9 cellular contexts compared by ENCODE assay signal in the genomic region with DNA sequence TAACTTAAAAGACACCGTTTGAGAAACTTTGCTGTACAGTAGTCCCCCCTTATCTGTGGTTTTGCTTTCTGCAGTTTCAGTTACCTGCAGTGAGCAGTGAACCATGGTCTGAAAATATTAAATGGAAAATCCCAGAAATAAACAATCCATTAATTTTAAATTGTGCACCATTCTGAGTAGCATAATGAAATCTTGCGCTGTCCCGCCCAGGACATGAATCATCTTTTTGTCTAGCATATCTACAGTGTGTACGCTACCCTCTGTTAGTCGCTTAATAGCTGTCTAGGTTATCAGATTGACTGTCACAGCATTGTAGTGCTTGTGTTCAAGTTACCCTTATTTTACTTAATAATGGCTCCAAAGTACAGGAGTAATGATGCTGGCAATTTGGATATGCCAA. TPM values are rescaled to one million over a fixed set of nuclear protein-coding genes. Genes with fewer than 3 reads are reported as not detected.
DNase-seq lines count a peak whose midpoint lies in the region.
"Had no signal": no experiment of that assay in that cellular context is flagged by ENCODE, and none has a peak within 500 bp of the region (broad histone marks: within the 10 kb centered on the region; RNA-seq: fewer than 3 reads in every experiment).

No MANE protein-coding gene starts in this region.

- peaks cover 74% of the 10 kb centered on the region for H3K36me3 Mint-ChIP-seq in activated CD4-positive, alpha-beta memory T cell treated with anti-CD3 and anti-CD28 coated beads for 36 hours
- H3K36me3 Mint-ChIP-seq in immature natural killer cell, result peaks cover 19 to 43% (median 25%) of the 10 kb centered on the region in 3 donors

- peak; percentile 12 for DNase-seq in stimulated activated CD8-positive, alpha-beta memory T cell treated with anti-CD3 and anti-CD28 coated beads, Interleukin-7, amount 100 ng/mL, for 4 hours (ENCODE audit: low read depth in 2 of 2)
- DNase-seq in stimulated activated CD8-positive, alpha-beta memory T cell treated with anti-CD3 and anti-CD28 coated beads, Interleukin-4, amount 100 ng/mL, for 48 hours, result no peak
- DNase-seq in activated CD4-positive, alpha-beta memory T cell treated with anti-CD3 and anti-CD28 coated beads for 36 hours, result peak; percentile 43
- DNase-seq in immature natural killer cell (peak in 1 of 3 donors; percentile 32), SK-N-DZ (ENCODE audit: low spot score) (no peak), GF-D8 (lab: John Stamatoyannopoulos, UW) (no peak), DMS 273 treated with DMSO at 0.1 percent for 48 hours (lab: John Stamatoyannopoulos, UW) (no peak), SIG-M5 treated with dmso at 0.1 percent for 504 hours (lab: John Stamatoyannopoulos, UW; ENCODE audit: unreplicated experiment) (no peak)
- DNase-seq: PC-9 had no signal

- CTCF ChIA-PET in activated CD4-positive, alpha-beta memory T cell treated with anti-CD3 and anti-CD28 coated beads for 36 hours (lab: Charles Lee), result interaction anchor here (1.4 to 2.8 kb wide), 2 partner anchors 37 to 47 kb away, joined by 3 to 9 read pairs; a partner anchor contains a TSS

- POLR2A ChIA-PET in activated CD4-positive, alpha-beta memory T cell treated with anti-CD3 and anti-CD28 coated beads for 36 hours (lab: Charles Lee), result no interaction called here

- H3K27ac Mint-ChIP-seq in activated CD4-positive, alpha-beta memory T cell treated with anti-CD3 and anti-CD28 coated beads for 36 hours, result peak overlapping the region; percentile 77
- peak overlapping the region; percentile 94 to 100 (median 99) for H3K27ac Mint-ChIP-seq in immature natural killer cell

- peaks cover 82% of the 10 kb centered on the region for H3K4me1 Mint-ChIP-seq in activated CD4-positive, alpha-beta memory T cell treated with anti-CD3 and anti-CD28 coated beads for 36 hours (ENCODE audit: low read depth)
- H3K4me1 Mint-ChIP-seq in immature natural killer cell, result peaks cover 92 to 96% of the 10 kb centered on the region in 2 donors

- peak overlapping the region; percentile 36 for H3K4me3 Mint-ChIP-seq in activated CD4-positive, alpha-beta memory T cell treated with anti-CD3 and anti-CD28 coated beads for 36 hours
- peak overlapping the region; percentile 70 to 98 (median 74) for H3K4me3 Mint-ChIP-seq in immature natural killer cell

- H3K9me3 Mint-ChIP-seq in activated CD4-positive, alpha-beta memory T cell treated with anti-CD3 and anti-CD28 coated beads for 36 hours, result no peaks in the 10 kb centered on the region
- no peaks in the 10 kb centered on the region for H3K9me3 Mint-ChIP-seq in immature natural killer cell

- intact Hi-C loops in activated CD4-positive, alpha-beta memory T cell treated with anti-CD3 and anti-CD28 coated beads for 36 hours (cut with micrococcal nuclease), result no loop called here

- H3K27me3 Mint-ChIP-seq in activated CD4-positive, alpha-beta memory T cell treated with anti-CD3 and anti-CD28 coated beads for 36 hours, result no peaks in the 10 kb centered on the region
- peaks cover 0 to 16% (median 7%) of the 10 kb centered on the region in 3 donors for H3K27me3 Mint-ChIP-seq in immature natural killer cell (ENCODE audit: low read depth in 3 of 3)

RNA-seq across cellular contexts. Expression of a gene that starts 6.1 kb away (rescaled TPM):
- total RNA-seq in activated CD4-positive, alpha-beta memory T cell treated with anti-CD3 and anti-CD28 coated beads for 36 hours, result 100 to 1,000 TPM; 564 to 570 TPM
- polyA plus RNA-seq in immature natural killer cell, result 1,000 to 10,000 TPM; 1,394 to 2,060 (median 1,454) TPM
- polyA plus RNA-seq in SK-N-DZ (2014; cell fraction: cytosol; rRNA removed), result 158 and 173 TPM in 2 replicates
- 128 and 135 TPM in 2 replicates for polyA plus RNA-seq in SK-N-DZ (2014; cell fraction: nucleus; rRNA removed)

RNA-seq across cellular contexts. Expression of a gene that starts 37.8 kb away (rescaled TPM):
- total RNA-seq in activated CD4-positive, alpha-beta memory T cell treated with anti-CD3 and anti-CD28 coated beads for 36 hours, result under 1 TPM; 0.14 to 0.19 TPM
- polyA plus RNA-seq in immature natural killer cell, result 1 to 10 TPM in 1 of 3 donors, under 1 TPM in 2; 0.19 to 2.9 (median 0.22) TPM
- polyA plus RNA-seq in SK-N-DZ (2014; cell fraction: cytosol; rRNA removed), result 0.91 and 1.2 TPM in 2 replicates
- polyA plus RNA-seq in SK-N-DZ (2014; cell fraction: nucleus; rRNA removed), result 1.3 TPM in 1 of 2 replicates, not detected in the other

RNA-seq across cellular contexts. Expression of a gene that starts 46.9 kb away (rescaled TPM):
- total RNA-seq in activated CD4-positive, alpha-beta memory T cell treated with anti-CD3 and anti-CD28 coated beads for 36 hours, result 10 to 100 TPM; 60.8 to 65.6 TPM
- polyA plus RNA-seq in immature natural killer cell, result 100 to 1,000 TPM in 2 of 3 donors, 10 to 100 TPM in 1; 71.8 to 158 (median 101) TPM
- polyA plus RNA-seq in SK-N-DZ (2014; cell fraction: cytosol; rRNA removed), result 128 and 170 TPM in 2 replicates
- polyA plus RNA-seq in SK-N-DZ (2014; cell fraction: nucleus; rRNA removed), result 197 and 224 TPM in 2 replicates

RNA-seq across cellular contexts. Expression of a gene that starts 47.3 kb away (rescaled TPM):
- total RNA-seq in activated CD4-positive, alpha-beta memory T cell treated with anti-CD3 and anti-CD28 coated beads for 36 hours, result 10 to 100 TPM; 18.4 to 19.4 TPM
- polyA plus RNA-seq in immature natural killer cell, result 100 to 1,000 TPM in 1 of 3 donors, 10 to 100 TPM in 2; 96.3 to 145 (median 98.9) TPM
- polyA plus RNA-seq in SK-N-DZ (2014; cell fraction: cytosol; rRNA removed), result 72.8 and 76.1 TPM in 2 replicates
- polyA plus RNA-seq in SK-N-DZ (2014; cell fraction: nucleus; rRNA removed), result 54.6 and 55.3 TPM in 2 replicates

RNA-seq across cellular contexts. Expression of a gene that starts 56.3 kb away (rescaled TPM):
- not detected for total RNA-seq in activated CD4-positive, alpha-beta memory T cell treated with anti-CD3 and anti-CD28 coated beads for 36 hours
- 10 to 100 TPM; 13.0 to 64.7 (median 30.5) TPM for polyA plus RNA-seq in immature natural killer cell
- not detected in 2 replicates for polyA plus RNA-seq in SK-N-DZ (2014; cell fraction: cytosol; rRNA removed)
- polyA plus RNA-seq in SK-N-DZ (2014; cell fraction: nucleus; rRNA removed), result not detected in 2 replicates
- total RNA-seq: PC-9 had no signal

Comparison
In these comparisons a context has a peak if more than half of its experiments do, and no peak if none do; other contexts are left out.
1. DNase-seq: peak in stimulated activated CD8-positive, alpha-beta memory T cell treated with anti-CD3 and anti-CD28 coated beads, Interleukin-7, amount 100 ng/mL, for 4 hours (2 of 2) and activated CD4-positive, alpha-beta memory T cell treated with anti-CD3 and anti-CD28 coated beads for 36 hours (single experiment); none in stimulated activated CD8-positive, alpha-beta memory T cell treated with anti-CD3 and anti-CD28 coated beads, Interleukin-4, amount 100 ng/mL, for 48 hours (single experiment), SK-N-DZ (single experiment), GF-D8 (single experiment), DMS 273 treated with DMSO at 0.1 percent for 48 hours (single experiment) and SIG-M5 treated with dmso at 0.1 percent for 504 hours (single experiment).